8 cellular contexts compared by ENCODE assay signal in the genomic region with DNA sequence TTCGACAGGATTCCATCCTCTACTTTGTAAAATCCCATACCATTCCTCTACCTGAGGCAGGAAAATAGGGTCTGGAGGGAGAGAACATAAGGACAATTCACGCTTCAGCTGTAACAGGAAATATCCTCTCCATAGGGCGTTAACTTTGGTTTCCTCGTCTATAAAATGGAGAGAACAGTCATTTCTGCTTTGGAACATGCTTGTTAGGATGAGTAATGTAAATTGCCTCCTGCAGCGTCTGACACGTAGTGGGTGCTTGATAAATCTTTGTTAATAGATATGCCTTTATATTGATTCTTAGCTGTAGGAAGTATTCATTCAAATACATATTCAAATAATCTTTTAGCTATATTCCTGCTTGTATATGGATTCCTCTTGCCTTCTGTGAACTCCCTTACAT. TPM values are rescaled to one million over a fixed set of nuclear protein-coding genes. Genes with fewer than 3 reads are reported as not detected.
DNase-seq lines count a peak whose midpoint lies in the region; ATAC-seq and TF ChIP-seq lines count a peak whose summit lies in the region.

No MANE protein-coding gene starts in this region.

- H3K4me3 ChIP-seq in SJCRH30 (peak overlapping the region; percentile 83), testis (peak overlapping the region; percentile 100), thyroid gland (replicated peaks in 1 of 3) (no peak overlapping the region)

- H3K4me3 Mint-ChIP-seq in activated naive CD4-positive, alpha-beta T cell treated with anti-CD3 and anti-CD28 coated beads, Interleukin-2, amount 10 ng/mL, durations not matched to agents 7 days and 5 days: peak overlapping the region; percentile 90

- H3K9me3 ChIP-seq in SJCRH30 (replicated peaks): no peaks in the 10 kb centered on the region
- no peaks in the 10 kb centered on the region for H3K9me3 ChIP-seq in testis
- no peaks in the 10 kb centered on the region for H3K9me3 ChIP-seq in thyroid gland

- intact Hi-C loops in testis (cut with DNase I; ENCODE audit: low total_unique reads) (loop anchor here (5.0 kb wide), 1 partner anchor 92 kb away; no protein-coding TSS in a partner anchor), thyroid gland (cut with DNase I) (loop anchor here (10.0 kb wide), 1 partner anchor 350 kb away; no protein-coding TSS in a partner anchor)

- DNase-seq in activated naive CD4-positive, alpha-beta T cell treated with anti-CD3 and anti-CD28 coated beads, Interleukin-2, amount 10 ng/mL, durations not matched to agents 7 days and 5 days: no peak
- DNase-seq in activated naive CD4-positive, alpha-beta T cell treated with anti-CD3 and anti-CD28 coated beads, Interleukin-2, amount 50 U/mL, for 72 hours (ENCODE audit: low spot score in 2 of 2): no peak
- DNase-seq in SJCRH30 (no peak), testis (no peak), thyroid gland (no peak), midbrain (lab: John Stamatoyannopoulos, UW) (no peak)

- TF ChIP-seq POLR2A in testis (IDR thresholded peaks at IDR 0.05) (no peak), thyroid gland (IDR thresholded peaks at IDR 0.05) (no peak)

- H3K27ac Mint-ChIP-seq in activated naive CD4-positive, alpha-beta T cell treated with anti-CD3 and anti-CD28 coated beads, Interleukin-2, amount 10 ng/mL, durations not matched to agents 7 days and 5 days: peak overlapping the region; percentile 95
- peak overlapping the region in 1 of 2 donors; percentile 95 for H3K27ac Mint-ChIP-seq in activated naive CD4-positive, alpha-beta T cell treated with anti-CD3 and anti-CD28 coated beads, Interleukin-2, amount 50 U/mL, for 72 hours

- H3K27me3 ChIP-seq in SJCRH30 (no peaks in the 10 kb centered on the region), testis (no peaks in the 10 kb centered on the region), thyroid gland (no peaks in the 10 kb centered on the region)

- no peak for ATAC-seq in activated naive CD4-positive, alpha-beta T cell treated with anti-CD3 and anti-CD28 coated beads, Interleukin-2, amount 50 U/mL, for 72 hours
- peak; percentile 36 for ATAC-seq in esophagus mucosa
- no peak for ATAC-seq in GM18498 (IDR thresholded peaks at IDR 0.05; ENCODE audit: unreplicated experiment)

- H3K27me3 Mint-ChIP-seq in activated naive CD4-positive, alpha-beta T cell treated with anti-CD3 and anti-CD28 coated beads, Interleukin-2, amount 10 ng/mL, durations not matched to agents 7 days and 5 days: peaks cover 5% of the 10 kb centered on the region

- H3K36me3 ChIP-seq in SJCRH30 (peaks cover 14% of the 10 kb centered on the region; the same call in 1 of the 2 replicates), testis (ENCODE audit: low read depth, missing control alignments) (no peaks in the 10 kb centered on the region), thyroid gland (peaks cover 4 to 9% of the 10 kb centered on the region in 2 donors)

- H3K27ac ChIP-seq in SJCRH30: no peak overlapping the region
- H3K27ac ChIP-seq in testis: peak overlapping the region in 1 of 2 donors; percentile 100
- no peak overlapping the region for H3K27ac ChIP-seq in thyroid gland

- no peak for TF ChIP-seq CTCF in testis (IDR thresholded peaks at IDR 0.05)
- no peak for TF ChIP-seq CTCF in thyroid gland (IDR thresholded peaks at IDR 0.05)

- H3K4me1 Mint-ChIP-seq in activated naive CD4-positive, alpha-beta T cell treated with anti-CD3 and anti-CD28 coated beads, Interleukin-2, amount 10 ng/mL, durations not matched to agents 7 days and 5 days: peaks cover 72% of the 10 kb centered on the region

- CTCF ChIA-PET in activated naive CD4-positive, alpha-beta T cell treated with anti-CD3 and anti-CD28 coated beads, Interleukin-2, amount 10 ng/mL, durations not matched to agents 7 days and 5 days (lab: Charles Lee): interaction anchor here (0.6 to 1.2 kb wide), 4 partner anchors 42 to 97 kb away, joined by 3 read pairs; no protein-coding TSS in a partner anchor

- H3K36me3 Mint-ChIP-seq in activated naive CD4-positive, alpha-beta T cell treated with anti-CD3 and anti-CD28 coated beads, Interleukin-2, amount 10 ng/mL, durations not matched to agents 7 days and 5 days: peaks cover 22% of the 10 kb centered on the region
- H3K36me3 Mint-ChIP-seq in activated naive CD4-positive, alpha-beta T cell treated with anti-CD3 and anti-CD28 coated beads, Interleukin-2, amount 50 U/mL, for 72 hours: peaks cover 7 to 11% of the 10 kb centered on the region in 2 donors

- WGBS in testis, 2 donors: 52 to 61% methylated on average over 6 of the region's 6 CpGs
- WGBS in thyroid gland, 2 donors: 79 to 85% methylated on average over 6 of the region's 6 CpGs

- H3K4me1 ChIP-seq in SJCRH30 (peaks cover 6% of the 10 kb centered on the region), testis (peaks cover 15% of the 10 kb centered on the region), thyroid gland (peaks cover 8 to 9% of the 10 kb centered on the region in 2 donors)

- no peaks in the 10 kb centered on the region for H3K9me3 Mint-ChIP-seq in activated naive CD4-positive, alpha-beta T cell treated with anti-CD3 and anti-CD28 coated beads, Interleukin-2, amount 10 ng/mL, durations not matched to agents 7 days and 5 days
- no peaks in the 10 kb centered on the region for H3K9me3 Mint-ChIP-seq in activated naive CD4-positive, alpha-beta T cell treated with anti-CD3 and anti-CD28 coated beads, Interleukin-2, amount 50 U/mL, for 72 hours

RNA-seq across cellular contexts. Expression of gene SUB1, which starts 0.7 kb away (rescaled TPM):
- 100 to 1,000 TPM; 231 to 304 TPM for total RNA-seq in activated naive CD4-positive, alpha-beta T cell treated with anti-CD3 and anti-CD28 coated beads, Interleukin-2, amount 50 U/mL, for 72 hours
- 349 and 397 TPM in 2 replicates for total RNA-seq in SJCRH30 (2014; rRNA removed; shearing (Covaris generic))
- 188 TPM for total RNA-seq in esophagus mucosa
- total RNA-seq in testis: 100 to 1,000 TPM; 147 to 210 TPM
- polyA plus RNA-seq in testis (ENCODE audit: insufficient read depth, low read depth, low replicate concordance): 195 TPM
- total RNA-seq in thyroid gland: 100 to 1,000 TPM in 2 of 4 donors, 10 to 100 TPM in 2; 62.7 to 217 (median 113) TPM

Comparison
In these comparisons a context has a peak if more than half of its experiments do, and no peak if none do; other contexts are left out.
1. H3K4me3 ChIP-seq: peak in SJCRH30 (single experiment) and testis (2 of 2); none in thyroid gland (0 of 3).